ENCODE assay signal across 20 cellular contexts in genomic region chr12:120064054-120064940, GRCh38. TPM values are rescaled to one million over a fixed set of nuclear protein-coding genes. Genes with fewer than 3 reads are reported as not detected.
DNase-seq lines count a peak whose midpoint lies in the region; TF ChIP-seq lines count a peak whose summit lies in the region.
"Had no signal": no experiment of that assay in that cellular context is flagged by ENCODE, and none has a peak within 500 bp of the region (broad histone marks: within the 10 kb centered on the region; RNA-seq: fewer than 3 reads in every experiment).

No MANE protein-coding gene starts in this region.

- H3K27ac Mint-ChIP-seq in T-helper 1 cell treated with Interleukin-12 subunit alpha and Interleukin-12 subunit beta and Interleukin-4 antibody, amounts not matched to agents 30 μg/mL and 1 μg/mL, for 36 hours, result peak overlapping the region; percentile 49

- TF ChIP-seq CTCF in breast epithelium (IDR thresholded peaks at IDR 0.05), result no peak

- H3K4me3 Mint-ChIP-seq in T-helper 1 cell treated with Interleukin-12 subunit alpha and Interleukin-12 subunit beta and Interleukin-4 antibody, amounts not matched to agents 30 μg/mL and 1 μg/mL, for 36 hours, result no peak overlapping the region
- H3K4me3 Mint-ChIP-seq: activated naive CD4-positive, alpha-beta T cell treated with anti-CD3 and anti-CD28 coated beads, Interleukin-2, amount 10 ng/mL, durations not matched to agents 7 days and 5 days had no signal

- intact Hi-C loops in breast epithelium (cut with DNase I; ENCODE audit: low total_unique reads), result no loop called here

- H3K27me3 Mint-ChIP-seq in T-helper 1 cell treated with Interleukin-12 subunit alpha and Interleukin-12 subunit beta and Interleukin-4 antibody, amounts not matched to agents 30 μg/mL and 1 μg/mL, for 36 hours (ENCODE audit: low read depth), result no peaks in the 10 kb centered on the region
- H3K27me3 Mint-ChIP-seq: activated naive CD4-positive, alpha-beta T cell treated with anti-CD3 and anti-CD28 coated beads, Interleukin-2, amount 10 ng/mL, durations not matched to agents 7 days and 5 days had no signal

- H3K4me3 ChIP-seq in breast epithelium, result no peak overlapping the region
- H3K4me3 ChIP-seq: spleen, uterus had no signal

- H3K36me3 Mint-ChIP-seq in T-helper 1 cell treated with Interleukin-12 subunit alpha and Interleukin-12 subunit beta and Interleukin-4 antibody, amounts not matched to agents 30 μg/mL and 1 μg/mL, for 36 hours (ENCODE audit: low read depth), result peaks cover 26% of the 10 kb centered on the region

- H3K9me3 ChIP-seq in breast epithelium, result no peaks in the 10 kb centered on the region
- H3K9me3 ChIP-seq: spleen, uterus had no signal

- no peak for TF ChIP-seq POLR2A in breast epithelium (IDR thresholded peaks at IDR 0.05)

- no peak for DNase-seq in T-helper 1 cell
- DNase-seq in ELF-1 (ENCODE audit: low read depth, low spot score), result peak; percentile 76
- peak; percentile 76 for DNase-seq in mesenteric fat pad (ENCODE audit: low spot score)
- no peak for DNase-seq in breast epithelium (ENCODE audit: low spot score in 2 of 2)
- no peak for DNase-seq in stimulated activated CD4-positive, alpha-beta T cell treated with anti-CD3 and anti-CD28 coated beads, Interleukin-15, amount 100 ng/mL, for 24 hours
- DNase-seq in OCI-M1 (lab: John Stamatoyannopoulos, UW), result no peak
- DNase-seq: activated CD4-positive, alpha-beta T cell treated with anti-CD3 and anti-CD28 coated beads, Interleukin-2, amount 50 U/mL, for 1 hour; activated naive CD4-positive, alpha-beta T cell treated with anti-CD3 and anti-CD28 coated beads, Interleukin-2, amount 10 ng/mL, durations not matched to agents 7 days and 5 days; AML-193; GOT3; KBM-7; NCI-H2171; NCI-H748 treated with DMSO at 0.1 percent for 48 hours; nucleus accumbens; SHP77 treated with DMSO at 0.1 percent for 48 hours; spleen; uterus had no signal

- H3K9me3 Mint-ChIP-seq in T-helper 1 cell treated with Interleukin-12 subunit alpha and Interleukin-12 subunit beta and Interleukin-4 antibody, amounts not matched to agents 30 μg/mL and 1 μg/mL, for 36 hours, result no peaks in the 10 kb centered on the region
- H3K9me3 Mint-ChIP-seq: activated naive CD4-positive, alpha-beta T cell treated with anti-CD3 and anti-CD28 coated beads, Interleukin-2, amount 10 ng/mL, durations not matched to agents 7 days and 5 days had no signal

- no peaks in the 10 kb centered on the region for H3K4me1 ChIP-seq in breast epithelium
- H3K4me1 ChIP-seq: spleen, uterus had no signal

- no peaks in the 10 kb centered on the region for H3K27me3 ChIP-seq in breast epithelium
- H3K27me3 ChIP-seq: spleen, uterus had no signal

- H3K4me1 Mint-ChIP-seq in T-helper 1 cell treated with Interleukin-12 subunit alpha and Interleukin-12 subunit beta and Interleukin-4 antibody, amounts not matched to agents 30 μg/mL and 1 μg/mL, for 36 hours (ENCODE audit: low read depth), result peaks cover 9% of the 10 kb centered on the region
- H3K4me1 Mint-ChIP-seq: activated naive CD4-positive, alpha-beta T cell treated with anti-CD3 and anti-CD28 coated beads, Interleukin-2, amount 10 ng/mL, durations not matched to agents 7 days and 5 days had no signal

- H3K36me3 ChIP-seq in breast epithelium, result no peaks in the 10 kb centered on the region
- H3K36me3 ChIP-seq: uterus had no signal

- H3K27ac ChIP-seq in angular gyrus (ENCODE audit: low read depth, low read length) (peak overlapping the region; percentile 37), breast epithelium (no peak overlapping the region)
- H3K27ac ChIP-seq: 22Rv1, spleen, uterus had no signal

RNA-seq across cellular contexts. Expression of gene RAB35, which starts 52.3 kb away (rescaled TPM):
- 62.4 TPM for total RNA-seq in mesenteric fat pad
- total RNA-seq in breast epithelium, result 10 to 100 TPM; 23.3 to 26.8 (median 26.2) TPM

Comparison
In these comparisons a context has a peak if more than half of its experiments do, and no peak if none do; other contexts are left out.
1. DNase-seq: peak in ELF-1 (single experiment) and mesenteric fat pad (single experiment); none in T-helper 1 cell (0 of 5), breast epithelium (0 of 2), stimulated activated CD4-positive, alpha-beta T cell treated with anti-CD3 and anti-CD28 coated beads, Interleukin-15, amount 100 ng/mL, for 24 hours (single experiment) and OCI-M1 (single experiment).